8 cellular contexts compared by ENCODE assay signal in genomic region chr6:1524040-1524480, GRCh38.
A peak's percentile ranks its signal among the peaks of the same experiment; 100 is the strongest.
DNase-seq lines count a peak whose midpoint lies in the region; ATAC-seq and TF ChIP-seq lines count a peak whose summit lies in the region.

No MANE protein-coding gene starts in this region.

- no peak for ATAC-seq in GM19452 (IDR thresholded peaks at IDR 0.05; ENCODE audit: unreplicated experiment)

- DNase-seq in NCI-H1417 (lab: John Stamatoyannopoulos, UW), result peak in 2 of 3 experiments; percentile 68 to 78
- DNase-seq in NCI-H1417 treated with DMSO at 0.1 percent for 48 hours (lab: John Stamatoyannopoulos, UW), result no peak
- peak; percentile 72 for DNase-seq in activated CD8-positive, alpha-beta memory T cell treated with anti-CD3 and anti-CD28 coated beads, Interleukin-2, amount 50 U/mL, for 4 hours
- DNase-seq in epithelial cell of esophagus (ENCODE audit: low read depth), result peak; percentile 73
- DNase-seq in myocyte (ENCODE audit: low read depth), result peak; percentile 53
- peak; percentile 21 to 67 for DNase-seq in stimulated activated CD8-positive, alpha-beta memory T cell treated with anti-CD3 and anti-CD28 coated beads, Interleukin-7, amount 100 ng/mL, for 1 hour (ENCODE audit: low read depth in 2 of 2)
- DNase-seq in NCI-H2029 treated with DMSO at 0.1 percent for 48 hours (lab: John Stamatoyannopoulos, UW), result no peak

- peak overlapping the region; percentile 27 for H3K4me3 ChIP-seq in epithelial cell of esophagus (ENCODE audit: low read length)

- peak; percentile 46 for TF ChIP-seq CTCF in epithelial cell of esophagus (IDR thresholded peaks at IDR 0.05; ENCODE audit: insufficient read depth, low read depth, low read length, missing control alignments)

Comparison
In these comparisons a context has a peak if more than half of its experiments do, and no peak if none do; other contexts are left out.
1. DNase-seq: peak in NCI-H1417 (2 of 3), activated CD8-positive, alpha-beta memory T cell treated with anti-CD3 and anti-CD28 coated beads, Interleukin-2, amount 50 U/mL, for 4 hours (single experiment), epithelial cell of esophagus (single experiment), myocyte (single experiment) and stimulated activated CD8-positive, alpha-beta memory T cell treated with anti-CD3 and anti-CD28 coated beads, Interleukin-7, amount 100 ng/mL, for 1 hour (2 of 2); none in NCI-H1417 treated with DMSO at 0.1 percent for 48 hours (single experiment) and NCI-H2029 treated with DMSO at 0.1 percent for 48 hours (single experiment).